8 cellular contexts compared by ENCODE assay signal in genomic region chr1:231211005-231211857, GRCh38. TPM values are rescaled to one million over a fixed set of nuclear protein-coding genes. Genes with fewer than 3 reads are reported as not detected.
DNase-seq lines count a peak whose midpoint lies in the region; ATAC-seq and TF ChIP-seq lines count a peak whose summit lies in the region.

No MANE protein-coding gene starts in this region.

- H3K27me3 ChIP-seq in adipocyte (replicated peaks; ENCODE audit: control insufficient read depth, insufficient read depth, low read length) (peaks cover 29% of the 10 kb centered on the region), right atrium auricular region (no peaks in the 10 kb centered on the region), aorta (ENCODE audit: control insufficient read depth in 1 of 2, insufficient read depth in 2 of 2, low read length in 1 of 2) (no peaks in the 10 kb centered on the region)

- H3K27ac ChIP-seq in right atrium auricular region (no peak overlapping the region), aorta (ENCODE audit: low read depth in 1 of 2, low read length in 2 of 2) (no peak overlapping the region)

- H3K36me3 ChIP-seq in adipocyte (ENCODE audit: control insufficient read depth, insufficient read depth, low read length, severe bottlenecking) (no peaks in the 10 kb centered on the region), right atrium auricular region (no peaks in the 10 kb centered on the region), aorta (ENCODE audit: control insufficient read depth in 1 of 2, insufficient read depth in 2 of 2, low read length in 1 of 2) (no peaks in the 10 kb centered on the region)

- TF ChIP-seq CTCF in right atrium auricular region (IDR thresholded peaks at IDR 0.05): peak; percentile 68 to 90

- intact Hi-C loops in aorta (cut with DNase I): loop anchor here (2.0 to 10.0 kb wide), 3 partner anchors 286 to 412 kb away; no protein-coding TSS in a partner anchor

- WGBS in aorta, 2 donors: 17 to 18% methylated on average over 28 of the region's 28 CpGs

- peak overlapping the region; percentile 56 for H3K9ac ChIP-seq in adipocyte (ENCODE audit: low read length)

- peak; percentile 19 for TF ChIP-seq POLR2A in GM15510 (IDR thresholded peaks at IDR 0.05; ENCODE audit: borderline replicate concordance, extremely low read depth, insufficient read length)

- H3K4me3 ChIP-seq in adipocyte (ENCODE audit: low read length): peak overlapping the region; percentile 80
- peak overlapping the region; percentile 14 to 35 for H3K4me3 ChIP-seq in right atrium auricular region
- no peak overlapping the region for H3K4me3 ChIP-seq in aorta (ENCODE audit: low read length in 2 of 2)

- H3K9me3 ChIP-seq in adipocyte (ENCODE audit: control insufficient read depth, low read length) (no peaks in the 10 kb centered on the region), right atrium auricular region (no peaks in the 10 kb centered on the region), aorta (ENCODE audit: control insufficient read depth, low read length) (no peaks in the 10 kb centered on the region)

- DNase-seq in NCI-H1092 treated with DMSO at 0.1 percent for 48 hours (lab: John Stamatoyannopoulos, UW) (peak; percentile 88), SW480 (ENCODE audit: low spot score) (peak; percentile 82), adipocyte (ENCODE audit: low read depth) (peak; percentile 88), right atrium auricular region (ENCODE audit: low spot score) (peak; percentile 73), renal cortical epithelial cell (ENCODE audit: low read depth) (peak; percentile 47), aorta (peak; percentile 75 to 93)

- ATAC-seq in HG02759 (IDR thresholded peaks at IDR 0.05; ENCODE audit: unreplicated experiment) (peak; percentile 88), aorta (ENCODE audit: low FRiP score) (peak; percentile 85)

- H3K4me1 ChIP-seq in adipocyte (ENCODE audit: control insufficient read depth, insufficient read depth, low read length) (peaks cover 2% of the 10 kb centered on the region), right atrium auricular region (peaks cover 0 to 7% of the 10 kb centered on the region in 2 donors), aorta (ENCODE audit: control insufficient read depth in 1 of 2, insufficient read depth in 2 of 2, low read length in 2 of 2) (no peaks in the 10 kb centered on the region)

RNA-seq across cellular contexts. Expression of gene GNPAT, which starts 29.8 kb away (rescaled TPM):
- 10 to 100 TPM; 30.8 to 53.2 TPM for total RNA-seq in right atrium auricular region
- 51.7 and 60.3 TPM in 2 replicates for total RNA-seq in renal cortical epithelial cell
- total RNA-seq in aorta: 10 to 100 TPM; 33.5 to 36.6 TPM
- polyA plus RNA-seq in aorta: 10 to 100 TPM; 29.9 to 36.1 TPM

RNA-seq across cellular contexts. Expression of gene TRIM67, which starts 49.4 kb away (rescaled TPM):
- under 1 TPM in 1 of 2 donors, not detected in 1; 0.19 TPM for total RNA-seq in right atrium auricular region
- 0.10 TPM in 1 of 2 replicates, not detected in the other for total RNA-seq in renal cortical epithelial cell
- total RNA-seq in aorta: not detected
- under 1 TPM in 1 of 2 donors, not detected in 1; under 0.01 TPM for polyA plus RNA-seq in aorta

Comparison
In these comparisons a context has a peak if more than half of its experiments do, and no peak if none do; other contexts are left out.
1. H3K4me3 ChIP-seq: peak in adipocyte (single experiment) and right atrium auricular region (2 of 2); none in aorta (0 of 2).
2. Peak in every context shown above with its lines, with median percentiles within 50 percentile points of each other: DNase-seq.